17 cellular contexts compared by ENCODE assay signal in genomic region chr2:166134252-166135151, GRCh38. TPM values are rescaled to one million over a fixed set of nuclear protein-coding genes. Genes with fewer than 3 reads are reported as not detected.
"Had no signal": no experiment of that assay in that cellular context is flagged by ENCODE, and none has a peak within 500 bp of the region (broad histone marks: within the 10 kb centered on the region; RNA-seq: fewer than 3 reads in every experiment).

No MANE protein-coding gene starts in this region.

- ATAC-seq: activated CD8-positive, alpha-beta T cell treated with anti-CD3 and anti-CD28 coated beads, Interleukin-2, amount 10 ng/mL, durations not matched to agents 7 days and 5 days; activated naive CD4-positive, alpha-beta T cell treated with anti-CD3 and anti-CD28 coated beads, Interleukin-2, amount 50 U/mL, for 72 hours; WTC11 had no signal

- FAIRE-seq: colon had no signal

- DNase-seq: activated CD4-positive, alpha-beta T cell treated with anti-CD3 and anti-CD28 coated beads for 4 hours; activated CD8-positive, alpha-beta memory T cell treated with anti-CD3 and anti-CD28 coated beads, Interleukin-2, amount 50 U/mL, for 4 hours; activated CD8-positive, alpha-beta T cell treated with anti-CD3 and anti-CD28 coated beads, Interleukin-2, amount 10 ng/mL, durations not matched to agents 7 days and 5 days; activated gamma-delta T cell; activated T-cell treated with anti-CD3 and anti-CD28 coated beads, Interleukin-2, amount 50 U/mL, for 48 hours; caudate nucleus; erythroblast; islet precursor cell; stimulated activated CD4-positive, alpha-beta T cell treated with anti-CD3 and anti-CD28 coated beads, Interleukin-2, amount 100 ng/mL, for 48 hours; stimulated activated naive CD4-positive, alpha-beta T cell treated with Interleukin-2 at 50 U/mL for 16 hours; substantia nigra; T-helper 2 cell; trophoblast cell had no signal

RNA-seq across cellular contexts. Expression of gene SCN1A, which starts 6.7 kb away (rescaled TPM):
- total RNA-seq: activated CD8-positive, alpha-beta T cell treated with anti-CD3 and anti-CD28 coated beads, Interleukin-2, amount 10 ng/mL, durations not matched to agents 7 days and 5 days; activated naive CD4-positive, alpha-beta T cell treated with anti-CD3 and anti-CD28 coated beads, Interleukin-2, amount 50 U/mL, for 72 hours; myocyte had no signal
